13 cellular contexts compared by ENCODE assay signal in the genomic region with DNA sequence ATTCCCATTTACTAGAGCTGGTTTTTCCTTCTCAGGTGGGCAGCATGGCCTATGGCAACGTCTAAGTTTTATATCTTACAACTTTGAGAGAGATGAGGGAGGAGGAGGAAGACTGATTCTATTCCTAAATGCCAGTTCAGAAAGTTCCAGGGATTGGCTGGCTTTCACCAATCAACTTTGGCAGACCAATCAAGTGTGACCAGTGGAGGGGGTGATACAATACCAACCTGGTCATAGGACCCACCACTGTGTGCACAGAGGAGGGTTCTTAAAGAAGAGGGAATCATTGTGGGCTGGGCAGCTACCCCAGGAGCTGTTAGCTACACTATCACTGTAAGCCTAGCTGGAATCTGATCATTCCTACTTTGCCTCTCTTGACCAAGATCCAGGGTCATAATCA. TPM values are rescaled to one million over a fixed set of nuclear protein-coding genes. Genes with fewer than 3 reads are reported as not detected.
DNase-seq lines count a peak whose midpoint lies in the region; ATAC-seq and TF ChIP-seq lines count a peak whose summit lies in the region.
"Had no signal": no experiment of that assay in that cellular context is flagged by ENCODE, and none has a peak within 500 bp of the region (broad histone marks: within the 10 kb centered on the region; RNA-seq: fewer than 3 reads in every experiment).

No MANE protein-coding gene starts in this region.

- TSS peak; percentile 71 for BruUV-seq in mammary epithelial cell (replicated peaks; lab: Mats Ljungman, UMichigan)

- H2AFZ ChIP-seq in mammary epithelial cell (ENCODE audit: low read depth, low read length) = peak overlapping the region; percentile 76
- H2AFZ ChIP-seq in osteoblast (ENCODE audit: low read length) = peak overlapping the region; percentile 12

- no peaks in the 10 kb centered on the region for H3K79me2 ChIP-seq in mammary epithelial cell (ENCODE audit: insufficient read depth, low read length)
- H3K79me2 ChIP-seq in osteoblast (ENCODE audit: insufficient read depth, low read length) = peaks cover 18% of the 10 kb centered on the region

- H4K20me1 ChIP-seq in mammary epithelial cell (ENCODE audit: insufficient read depth, low read length) (no peaks in the 10 kb centered on the region), osteoblast (ENCODE audit: insufficient read depth, low read length) (no peaks in the 10 kb centered on the region)

- TF ChIP-seq CTCF in mammary epithelial cell (conservative IDR thresholded peaks at IDR 0.05 in 1 of 2, IDR thresholded peaks at IDR 0.05 in 1 of 2; ENCODE audit: extremely low read depth in 1 of 2, insufficient read depth in 1 of 2, low read depth in 1 of 2, low read length in 2 of 2) (no peak), osteoblast (IDR thresholded peaks at IDR 0.05; ENCODE audit: extremely low read depth, low read depth, low read length) (no peak)

- H3K27me3 ChIP-seq in mammary epithelial cell (ENCODE audit: insufficient read depth, low read length) (no peaks in the 10 kb centered on the region), osteoblast (ENCODE audit: insufficient read depth, low read length) (no peaks in the 10 kb centered on the region)

- H3K9me3 ChIP-seq in mammary epithelial cell (replicated peaks; ENCODE audit: insufficient read depth, low read length) (no peaks in the 10 kb centered on the region), osteoblast (ENCODE audit: low read depth, low read length) (no peaks in the 10 kb centered on the region)

- no peaks in the 10 kb centered on the region for H3K36me3 ChIP-seq in mammary epithelial cell (ENCODE audit: insufficient read depth, low read length)
- H3K36me3 ChIP-seq in osteoblast (ENCODE audit: insufficient read depth, low read length) = no peaks in the 10 kb centered on the region

- H3K4me3 ChIP-seq in mammary epithelial cell (replicated peaks in 1 of 3; ENCODE audit: insufficient read depth in 1 of 3, low read depth in 2 of 3, low read length in 3 of 3) (no peak overlapping the region), osteoblast (ENCODE audit: insufficient read depth, low read length) (no peak overlapping the region)

- dilution Hi-C loops in mammary epithelial cell (cut with HindIII; ENCODE audit: low sequenced_read_pairs) = no loop called here

- H3K4me1 ChIP-seq in mammary epithelial cell (ENCODE audit: insufficient read depth, low read length) = peaks cover 31% of the 10 kb centered on the region
- peaks cover 48% of the 10 kb centered on the region for H3K4me1 ChIP-seq in osteoblast (ENCODE audit: insufficient read depth, low read length)

- ATAC-seq in GM21723 (IDR thresholded peaks at IDR 0.05; ENCODE audit: unreplicated experiment) = no peak

- 0% methylated on average over 1 of the region's 1 CpG for WGBS in mammary epithelial cell (ENCODE audit: low coverage, missing lambda C conversion rate)

- CTCF ChIA-PET in mammary epithelial cell (lab: Charles Lee; ENCODE audit: low non-redundant PET) = no interaction called here

- peak; percentile 36 for DNase-seq in Daoy (ENCODE audit: low read depth)
- peak; percentile 64 for DNase-seq in M059J (ENCODE audit: low read depth)
- no peak for DNase-seq in mammary epithelial cell
- DNase-seq in osteoblast (ENCODE audit: insufficient read length, low spot score, missing footprints) = no peak
- no peak for DNase-seq in putamen (ENCODE audit: low spot score)
- no peak for DNase-seq in NCI-H128 (lab: John Stamatoyannopoulos, UW; ENCODE audit: unreplicated experiment)
- no peak for DNase-seq in stimulated activated CD8-positive, alpha-beta memory T cell treated with anti-CD3 and anti-CD28 coated beads, Interleukin-4, amount 100 ng/mL, for 48 hours
- DNase-seq: activated CD8-positive, alpha-beta memory T cell treated with anti-CD3 and anti-CD28 coated beads for 24 hours; CD8-positive, alpha-beta T cell; NCI-H2171 treated with DMSO at 0.1 percent for 48 hours had no signal

- in situ Hi-C loops in mammary epithelial cell (cut with MboI; ENCODE audit: low sequenced_read_pairs in 2 of 2) = no loop called here

- peak overlapping the region; percentile 60 for H3K9ac ChIP-seq in mammary epithelial cell (ENCODE audit: insufficient read depth, low read length)

- H3K4me2 ChIP-seq in mammary epithelial cell (ENCODE audit: insufficient read depth, low read depth, low read length) (peak overlapping the region; percentile 52), osteoblast (ENCODE audit: insufficient read depth, low read length) (peak overlapping the region; percentile 67)

- intact Hi-C loops in mammary epithelial cell (cut with micrococcal nuclease) = no loop called here

- peak overlapping the region; percentile 95 for H3K27ac ChIP-seq in mammary epithelial cell (ENCODE audit: insufficient read depth, low read depth, low read length)
- H3K27ac ChIP-seq in osteoblast (ENCODE audit: low read depth, low read length) = peak overlapping the region; percentile 97

RNA-seq across cellular contexts. Expression of gene DIXDC1, which starts 8.1 kb away (rescaled TPM):
- total RNA-seq in Daoy (2014; rRNA removed; shearing (Covaris generic)) = 7.1 and 9.0 TPM in 2 replicates
- total RNA-seq in M059J (2014; rRNA removed; shearing (Covaris generic)) = 13.7 and 19.0 TPM in 2 replicates
- total RNA-seq in mammary epithelial cell (10 to 100 TPM in 1 of 2 donors, 1 to 10 TPM in 1; 5.1 to 23.7 TPM), osteoblast (27.4 and 28.6 TPM in 2 replicates)
- polyA plus RNA-seq in mammary epithelial cell = 6.2 TPM
- polyA minus RNA-seq in mammary epithelial cell = 15.9 TPM

RNA-seq across cellular contexts. Expression of gene C11orf52, which starts 26.5 kb away (rescaled TPM):
- not detected in 2 replicates for total RNA-seq in Daoy (2014; rRNA removed; shearing (Covaris generic))
- not detected in 2 replicates for total RNA-seq in M059J (2014; rRNA removed; shearing (Covaris generic))
- total RNA-seq in mammary epithelial cell = 1 to 10 TPM in 1 of 2 donors, under 1 TPM in 1; 0.67 to 1.6 TPM
- 1.5 TPM for polyA plus RNA-seq in mammary epithelial cell
- polyA minus RNA-seq in mammary epithelial cell = not detected
- total RNA-seq in osteoblast = 1.2 and 1.4 TPM in 2 replicates
- total RNA-seq: CD8-positive, alpha-beta T cell; neural crest cell had no signal

RNA-seq across cellular contexts. Expression of gene HSPB2, which starts 32.7 kb away (rescaled TPM):
- not detected in 2 replicates for total RNA-seq in Daoy (2014; rRNA removed; shearing (Covaris generic))
- total RNA-seq in M059J (2014; rRNA removed; shearing (Covaris generic)) = not detected in 2 replicates
- 1 to 10 TPM in 1 of 2 donors, under 1 TPM in 1; 0.38 to 1.3 TPM for total RNA-seq in mammary epithelial cell
- 0.16 TPM for polyA plus RNA-seq in mammary epithelial cell
- not detected for polyA minus RNA-seq in mammary epithelial cell
- total RNA-seq in osteoblast = 2.1 and 2.2 TPM in 2 replicates
- total RNA-seq: CD8-positive, alpha-beta T cell; epithelial cell of proximal tubule; neural crest cell had no signal

RNA-seq across cellular contexts. Expression of gene CRYAB, which starts 33.6 kb away (rescaled TPM):
- total RNA-seq in Daoy (2014; rRNA removed; shearing (Covaris generic)) = not detected in 2 replicates
- total RNA-seq in M059J (2014; rRNA removed; shearing (Covaris generic)) = 1.7 TPM in 1 of 2 replicates, not detected in the other
- total RNA-seq in mammary epithelial cell = 100 to 1,000 TPM in 1 of 2 donors, 10 to 100 TPM in 1; 12.7 to 110 TPM
- 8.1 TPM for polyA plus RNA-seq in mammary epithelial cell
- 29.4 TPM for polyA minus RNA-seq in mammary epithelial cell
- total RNA-seq in osteoblast = 54.3 and 55.4 TPM in 2 replicates
- total RNA-seq: CD8-positive, alpha-beta T cell; neural crest cell had no signal

Comparison
In these comparisons a context has a peak if more than half of its experiments do, and no peak if none do; other contexts are left out.
1. DNase-seq: peak in Daoy (single experiment) and M059J (single experiment); none in mammary epithelial cell (single experiment), osteoblast (single experiment), putamen (single experiment), NCI-H128 (single experiment) and stimulated activated CD8-positive, alpha-beta memory T cell treated with anti-CD3 and anti-CD28 coated beads, Interleukin-4, amount 100 ng/mL, for 48 hours (single experiment).